In the genomic region with DNA sequence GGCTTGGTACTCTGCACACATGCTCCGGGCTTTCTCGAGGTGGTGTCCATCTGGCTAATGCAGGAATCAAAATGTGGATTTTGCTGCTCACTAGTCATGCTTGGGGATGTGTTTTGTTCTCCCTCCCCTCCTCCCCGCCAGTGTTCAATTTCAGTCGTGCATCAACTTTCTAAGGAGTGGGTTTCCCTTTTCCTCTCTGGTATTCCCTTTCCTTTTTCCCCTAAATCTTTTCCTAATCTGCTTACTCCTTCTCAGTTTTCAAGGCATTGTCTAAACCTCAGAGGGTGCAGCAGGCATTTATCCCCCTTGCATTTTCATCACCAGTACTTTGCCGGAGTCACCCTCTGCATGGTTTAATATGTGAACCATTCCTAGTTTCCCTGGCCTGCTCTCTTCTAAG, we compare ENCODE assay signal across 21 cellular contexts.
"Had no signal": no experiment of that assay in that cellular context is flagged by ENCODE, and none has a peak within 500 bp of the region (broad histone marks: within the 10 kb centered on the region; RNA-seq: fewer than 3 reads in every experiment).

No MANE protein-coding gene starts in this region.

- H3K4me3 ChIP-seq: dorsolateral prefrontal cortex, lung, mucosa of descending colon, pancreas, right lobe of liver, thoracic aorta, tibial nerve, upper lobe of left lung had no signal

- H3K4me1 ChIP-seq: pancreas, right lobe of liver, tibial nerve, upper lobe of left lung had no signal

- H3K9me3 ChIP-seq: mucosa of descending colon, neutrophil, pancreas, right lobe of liver, thoracic aorta, tibial nerve, upper lobe of left lung had no signal

- H3K27me3 Mint-ChIP-seq: memory B cell; naive B cell; natural killer cell treated with Interleukin-12 subunit alpha and Interleukin-12 subunit beta and Interleukin-15 and Interleukin-18, amount 100 ng/mL, for 72 hours; stimulated activated naive B cell treated with anti-CD40 and anti-IgM and Interleukin-4, amounts not matched to agents 10 μg/mL and 1 μg/mL and 100 μg/mL, for 72 hours; stimulated activated naive CD8-positive, alpha-beta T cell treated with anti-CD3 and anti-CD28 coated beads, Interleukin-15, Interleukin-2, amounts not matched to agents 100 ng/mL and 50 ng/mL, for 24 hours had no signal

- H3K4me3 Mint-ChIP-seq: memory B cell; natural killer cell treated with Interleukin-12 subunit alpha and Interleukin-12 subunit beta and Interleukin-15 and Interleukin-18, amount 100 ng/mL, for 72 hours; stimulated activated naive B cell treated with anti-CD40 and anti-IgM and Interleukin-4, amounts not matched to agents 10 μg/mL and 1 μg/mL and 100 μg/mL, for 72 hours; stimulated activated naive CD8-positive, alpha-beta T cell treated with anti-CD3 and anti-CD28 coated beads, Interleukin-15, Interleukin-2, amounts not matched to agents 100 ng/mL and 50 ng/mL, for 24 hours had no signal

- DNase-seq: dorsolateral prefrontal cortex; effector CD4-positive, alpha-beta T cell; head of caudate nucleus; mucosa of descending colon; naive B cell; pancreas; retina; right lobe of liver; small intestine; stimulated activated CD4-positive, alpha-beta T cell treated with anti-CD3 and anti-CD28 coated beads, Interleukin-15, amount 100 ng/mL, for 24 hours; stimulated activated CD4-positive, alpha-beta T cell treated with anti-CD3 and anti-CD28 coated beads, Interleukin-2, amount 100 ng/mL, for 48 hours; stimulated activated naive B cell treated with anti-CD40 and anti-IgM and Interleukin-4, amounts not matched to agents 10 μg/mL and 1 μg/mL and 100 μg/mL, for 72 hours; upper lobe of left lung had no signal

- H3K27ac ChIP-seq: neutrophil, pancreas, right lobe of liver, thoracic aorta, tibial nerve, upper lobe of left lung had no signal

- H3K36me3 Mint-ChIP-seq: natural killer cell treated with Interleukin-12 subunit alpha and Interleukin-12 subunit beta and Interleukin-15 and Interleukin-18, amount 100 ng/mL, for 72 hours had no signal

- ATAC-seq: left lobe of liver; mucosa of descending colon; natural killer cell treated with Interleukin-12 subunit alpha and Interleukin-12 subunit beta and Interleukin-15 and Interleukin-18, amount 100 ng/mL, for 72 hours; right lobe of liver; stimulated activated naive B cell treated with anti-CD40 and anti-IgM and Interleukin-4, amounts not matched to agents 10 μg/mL and 1 μg/mL and 100 μg/mL, for 72 hours had no signal

- H3K27me3 ChIP-seq: dorsolateral prefrontal cortex, neutrophil, pancreas, right lobe of liver, tibial nerve, upper lobe of left lung had no signal

- H3K9me3 Mint-ChIP-seq: memory B cell; naive B cell; natural killer cell treated with Interleukin-12 subunit alpha and Interleukin-12 subunit beta and Interleukin-15 and Interleukin-18, amount 100 ng/mL, for 72 hours; stimulated activated naive B cell treated with anti-CD40 and anti-IgM and Interleukin-4, amounts not matched to agents 10 μg/mL and 1 μg/mL and 100 μg/mL, for 72 hours; stimulated activated naive CD8-positive, alpha-beta T cell treated with anti-CD3 and anti-CD28 coated beads, Interleukin-15, Interleukin-2, amounts not matched to agents 100 ng/mL and 50 ng/mL, for 24 hours had no signal

- H3K27ac Mint-ChIP-seq: natural killer cell treated with Interleukin-12 subunit alpha and Interleukin-12 subunit beta and Interleukin-15 and Interleukin-18, amount 100 ng/mL, for 72 hours; stimulated activated naive B cell treated with anti-CD40 and anti-IgM and Interleukin-4, amounts not matched to agents 10 μg/mL and 1 μg/mL and 100 μg/mL, for 72 hours; stimulated activated naive CD8-positive, alpha-beta T cell treated with anti-CD3 and anti-CD28 coated beads, Interleukin-15, Interleukin-2, amounts not matched to agents 100 ng/mL and 50 ng/mL, for 24 hours had no signal

- H3K36me3 ChIP-seq: neutrophil, pancreas, right lobe of liver, thoracic aorta, upper lobe of left lung had no signal

- H3K4me1 Mint-ChIP-seq: stimulated activated naive B cell treated with anti-CD40 and anti-IgM and Interleukin-4, amounts not matched to agents 10 μg/mL and 1 μg/mL and 100 μg/mL, for 72 hours had no signal
